Comparison of ENCODE assay signal across 11 cellular contexts in genomic region chr1:167899253-167899681, GRCh38. TPM values are rescaled to one million over a fixed set of nuclear protein-coding genes. Genes with fewer than 3 reads are reported as not detected.
A peak's percentile ranks its signal among the peaks of the same experiment; 100 is the strongest.
DNase-seq lines count a peak whose midpoint lies in the region; ATAC-seq and TF ChIP-seq lines count a peak whose summit lies in the region.
"Had no signal": no experiment of that assay in that cellular context is flagged by ENCODE, and none has a peak within 500 bp of the region (broad histone marks: within the 10 kb centered on the region; RNA-seq: fewer than 3 reads in every experiment).

No MANE protein-coding gene starts in this region.

- DNase-seq in LHCN-M2 (ENCODE audit: low read depth): peak; percentile 9
- peak in 3 of 5 donors; percentile 14 to 62 (median 24) for DNase-seq in ovary
- DNase-seq in activated CD4-positive, alpha-beta memory T cell treated with anti-CD3 and anti-CD28 coated beads, Interleukin-2, amount 10 ng/mL, durations not matched to agents 7 days and 5 days: no peak
- no peak for DNase-seq in HFFc6
- DNase-seq in H4 (ENCODE audit: low spot score): no peak
- DNase-seq in NCI-H524 (lab: John Stamatoyannopoulos, UW): no peak
- DNase-seq: activated CD8-positive, alpha-beta memory T cell treated with anti-CD3 and anti-CD28 coated beads for 24 hours; cortex of kidney had no signal

- peaks cover 2% of the 10 kb centered on the region for H3K27me3 Mint-ChIP-seq in activated CD4-positive, alpha-beta memory T cell treated with anti-CD3 and anti-CD28 coated beads, Interleukin-2, amount 10 ng/mL, durations not matched to agents 7 days and 5 days
- H3K27me3 Mint-ChIP-seq in HFFc6 (ENCODE audit: insufficient read depth): no peaks in the 10 kb centered on the region; the same call in 1 of the 2 replicates

- no peak for TF ChIP-seq POLR2A in ovary (IDR thresholded peaks at IDR 0.05)

- H3K4me1 Mint-ChIP-seq in activated CD4-positive, alpha-beta memory T cell treated with anti-CD3 and anti-CD28 coated beads, Interleukin-2, amount 10 ng/mL, durations not matched to agents 7 days and 5 days: no peaks in the 10 kb centered on the region
- peaks cover 37% of the 10 kb centered on the region for H3K4me1 Mint-ChIP-seq in HFFc6 (ENCODE audit: low read depth)

- POLR2A ChIA-PET in activated CD4-positive, alpha-beta memory T cell treated with anti-CD3 and anti-CD28 coated beads, Interleukin-2, amount 10 ng/mL, durations not matched to agents 7 days and 5 days (lab: Charles Lee): interaction anchor here (0.5 to 1.2 kb wide), 2 partner anchors 36 to 73 kb away, joined by 3 to 4 read pairs; no protein-coding TSS in a partner anchor

- H3K36me3 ChIP-seq in ovary: no peaks in the 10 kb centered on the region

- no peaks in the 10 kb centered on the region for H3K9me3 Mint-ChIP-seq in activated CD4-positive, alpha-beta memory T cell treated with anti-CD3 and anti-CD28 coated beads, Interleukin-2, amount 10 ng/mL, durations not matched to agents 7 days and 5 days
- no peaks in the 10 kb centered on the region for H3K9me3 Mint-ChIP-seq in HFFc6

- H3K27ac ChIP-seq in ovary: no peak overlapping the region

- H3K4me1 ChIP-seq in ovary (ENCODE audit: insufficient read depth): no peaks in the 10 kb centered on the region

- no peak overlapping the region for H3K27ac Mint-ChIP-seq in activated CD4-positive, alpha-beta memory T cell treated with anti-CD3 and anti-CD28 coated beads, Interleukin-2, amount 10 ng/mL, durations not matched to agents 7 days and 5 days
- no peak overlapping the region for H3K27ac Mint-ChIP-seq in HFFc6

- H3K36me3 Mint-ChIP-seq in activated CD4-positive, alpha-beta memory T cell treated with anti-CD3 and anti-CD28 coated beads, Interleukin-2, amount 10 ng/mL, durations not matched to agents 7 days and 5 days (ENCODE audit: low read depth): no peaks in the 10 kb centered on the region
- no peaks in the 10 kb centered on the region for H3K36me3 Mint-ChIP-seq in HFFc6 (ENCODE audit: low read depth)

- no peak overlapping the region for H3K4me3 Mint-ChIP-seq in activated CD4-positive, alpha-beta memory T cell treated with anti-CD3 and anti-CD28 coated beads, Interleukin-2, amount 10 ng/mL, durations not matched to agents 7 days and 5 days
- H3K4me3 Mint-ChIP-seq in HFFc6: no peak overlapping the region

- TF ChIP-seq EP300 in ovary (IDR thresholded peaks at IDR 0.05): no peak

- intact Hi-C loops in ovary (cut with DNase I): no loop called here

- no peak overlapping the region for H3K4me3 ChIP-seq in ovary

- TF ChIP-seq CTCF in ovary (IDR thresholded peaks at IDR 0.05) (no peak), HFFc6 (IDR thresholded peaks at IDR 0.05) (no peak)

- ATAC-seq in GM18519 (IDR thresholded peaks at IDR 0.05; ENCODE audit: low FRiP score, unreplicated experiment) (peak; percentile 85), GM21737 (IDR thresholded peaks at IDR 0.05; ENCODE audit: unreplicated experiment) (peak; percentile 90)
- ATAC-seq: Panc1 had no signal

- 59 to 78% (median 75%) methylated on average over 4 of the region's 4 CpGs for WGBS in ovary, 3 donors

- H3K27me3 ChIP-seq in ovary: no peaks in the 10 kb centered on the region

- no peaks in the 10 kb centered on the region for H3K9me3 ChIP-seq in ovary

- CTCF ChIA-PET in activated CD4-positive, alpha-beta memory T cell treated with anti-CD3 and anti-CD28 coated beads, Interleukin-2, amount 10 ng/mL, durations not matched to agents 7 days and 5 days (lab: Charles Lee): interaction anchor here (1.0 kb wide), 1 partner anchor 11 kb away, joined by 3 read pairs; no protein-coding TSS in a partner anchor

RNA-seq across cellular contexts. Expression of gene ADCY10, which starts 14.7 kb away (rescaled TPM):
- total RNA-seq in LHCN-M2 (2014; rRNA removed) (0.29 TPM in 1 of 2 replicates, not detected in the other), ovary (under 1 TPM in 4 of 7 donors, not detected in 3; 0.05 to 0.23 (median 0.11) TPM)
- 0.05 TPM for polyA plus RNA-seq in LHCN-M2 (2012)
- polyA plus RNA-seq in ovary: under 1 TPM; 0.05 to 0.07 TPM
- under 1 TPM; 0.05 to 0.13 TPM for total RNA-seq in activated CD4-positive, alpha-beta memory T cell treated with anti-CD3 and anti-CD28 coated beads, Interleukin-2, amount 10 ng/mL, durations not matched to agents 7 days and 5 days
- total RNA-seq in HFFc6 (2021; fragmentation: NEBNext Ultra II Directional; extraction: Animal tissue kit (Norgen Biotek cat#: 25700)): under 1 TPM in 4 of 6 experiments, not detected in 2; 0.12 to 0.22 (median 0.17) TPM
- total RNA-seq in H4 (2014; rRNA removed; shearing (Covaris generic)): 0.02 TPM in 1 of 2 replicates, not detected in the other

RNA-seq across cellular contexts. Expression of gene DCAF6, which starts 37.2 kb away (rescaled TPM):
- total RNA-seq in LHCN-M2 (2014; rRNA removed): 36.9 and 46.5 TPM in 2 replicates
- 54.9 TPM for polyA plus RNA-seq in LHCN-M2 (2012)
- total RNA-seq in ovary: 10 to 100 TPM; 38.3 to 65.9 (median 44.4) TPM
- polyA plus RNA-seq in ovary: 10 to 100 TPM; 32.1 to 51.1 TPM
- total RNA-seq in activated CD4-positive, alpha-beta memory T cell treated with anti-CD3 and anti-CD28 coated beads, Interleukin-2, amount 10 ng/mL, durations not matched to agents 7 days and 5 days: 10 to 100 TPM; 26.4 to 27.1 TPM
- 10 to 100 TPM; 52.5 to 59.4 (median 55.3) TPM for total RNA-seq in HFFc6 (2021; fragmentation: NEBNext Ultra II Directional; extraction: Animal tissue kit (Norgen Biotek cat#: 25700))
- 17.7 and 27.0 TPM in 2 replicates for total RNA-seq in H4 (2014; rRNA removed; shearing (Covaris generic))

RNA-seq across cellular contexts. Expression of gene MPC2, which starts 37.6 kb away (rescaled TPM):
- total RNA-seq in LHCN-M2 (2014; rRNA removed) (39.1 and 39.2 TPM in 2 replicates), ovary (10 to 100 TPM; 22.1 to 55.2 (median 49.3) TPM)
- 93.5 TPM for polyA plus RNA-seq in LHCN-M2 (2012)
- 10 to 100 TPM; 45.8 to 91.2 TPM for polyA plus RNA-seq in ovary
- 10 to 100 TPM; 61.4 to 61.5 TPM for total RNA-seq in activated CD4-positive, alpha-beta memory T cell treated with anti-CD3 and anti-CD28 coated beads, Interleukin-2, amount 10 ng/mL, durations not matched to agents 7 days and 5 days
- 100 to 1,000 TPM; 109 to 124 (median 119) TPM for total RNA-seq in HFFc6 (2021; fragmentation: NEBNext Ultra II Directional; extraction: Animal tissue kit (Norgen Biotek cat#: 25700))
- total RNA-seq in H4 (2014; rRNA removed; shearing (Covaris generic)): 52.2 and 78.9 TPM in 2 replicates

Comparison
In these comparisons a context has a peak if more than half of its experiments do, and no peak if none do; other contexts are left out.
1. DNase-seq: peak in LHCN-M2 (single experiment) and ovary (3 of 5); none in activated CD4-positive, alpha-beta memory T cell treated with anti-CD3 and anti-CD28 coated beads, Interleukin-2, amount 10 ng/mL, durations not matched to agents 7 days and 5 days (single experiment), HFFc6 (single experiment), H4 (single experiment) and NCI-H524 (0 of 2).